In genomic region chr11:81420668-81421550, GRCh38 we compare ENCODE assay signal across 19 cellular contexts.
DNase-seq lines count a peak whose midpoint lies in the region; ATAC-seq and TF ChIP-seq lines count a peak whose summit lies in the region.
"Had no signal": no experiment of that assay in that cellular context is flagged by ENCODE, and none has a peak within 500 bp of the region (broad histone marks: within the 10 kb centered on the region; RNA-seq: fewer than 3 reads in every experiment).

No MANE protein-coding gene starts in this region.

- no peak for DNase-seq in left ventricle myocardium inferior
- DNase-seq in cardiac septum (ENCODE audit: low spot score) = no peak
- peak; percentile 48 for DNase-seq in ecto neural progenitor cell (ENCODE audit: low spot score)
- peak; percentile 5 for DNase-seq in left kidney (ENCODE audit: low read depth, low spot score)
- no peak for DNase-seq in stimulated activated naive B cell treated with anti-CD40 and anti-IgM and Interleukin-4, amounts not matched to agents 10 μg/mL and 1 μg/mL and 100 μg/mL, for 72 hours
- DNase-seq: ACHN; activated CD4-positive, alpha-beta T cell treated with anti-CD3 and anti-CD28 coated beads for 48 hours; activated effector memory CD4-positive, alpha-beta T cell treated with anti-CD3 and anti-CD28 coated beads, Interleukin-2, amount 50 U/mL, for 16 hours; CD4-positive, CD25-positive, alpha-beta regulatory T cell; NCI-H187 treated with DMSO at 0.1 percent for 48 hours; NCI-H446 treated with DMSO at 0.1 percent for 48 hours; retina; SK-N-SH; T1000 had no signal

- H3K36me3 ChIP-seq in left ventricle myocardium inferior = no peaks in the 10 kb centered on the region
- H3K36me3 ChIP-seq: upper lobe of left lung had no signal

- H3K4me1 ChIP-seq in left ventricle myocardium inferior = peaks cover 6% of the 10 kb centered on the region
- H3K4me1 ChIP-seq: upper lobe of left lung had no signal

- H3K4me3 ChIP-seq in left ventricle myocardium inferior = no peak overlapping the region
- H3K4me3 ChIP-seq: upper lobe of left lung had no signal

- H3K27me3 Mint-ChIP-seq in stimulated activated naive B cell treated with anti-CD40 and anti-IgM and Interleukin-4, amounts not matched to agents 10 μg/mL and 1 μg/mL and 100 μg/mL, for 72 hours = no peaks in the 10 kb centered on the region
- H3K27me3 Mint-ChIP-seq: CD4-positive, CD25-positive, alpha-beta regulatory T cell; stimulated activated naive CD8-positive, alpha-beta T cell treated with anti-CD3 and anti-CD28 coated beads, Interleukin-15, Interleukin-2, amounts not matched to agents 100 ng/mL and 50 ng/mL, for 24 hours had no signal

- H3K9me3 ChIP-seq in left ventricle myocardium inferior (replicated peaks) = no peaks in the 10 kb centered on the region
- H3K9me3 ChIP-seq: SK-N-SH, upper lobe of left lung had no signal

- no peaks in the 10 kb centered on the region for H3K27me3 ChIP-seq in left ventricle myocardium inferior (ENCODE audit: low read depth)
- H3K27me3 ChIP-seq: upper lobe of left lung had no signal

- peak overlapping the region; percentile 20 for H3K27ac ChIP-seq in left ventricle myocardium inferior (replicated peaks)
- H3K27ac ChIP-seq: upper lobe of left lung had no signal

- no peaks in the 10 kb centered on the region for H3K36me3 Mint-ChIP-seq in stimulated activated naive B cell treated with anti-CD40 and anti-IgM and Interleukin-4, amounts not matched to agents 10 μg/mL and 1 μg/mL and 100 μg/mL, for 72 hours
- H3K36me3 Mint-ChIP-seq: CD4-positive, CD25-positive, alpha-beta regulatory T cell had no signal

- H3K4me3 Mint-ChIP-seq in stimulated activated naive B cell treated with anti-CD40 and anti-IgM and Interleukin-4, amounts not matched to agents 10 μg/mL and 1 μg/mL and 100 μg/mL, for 72 hours = no peak overlapping the region
- H3K4me3 Mint-ChIP-seq: CD4-positive, CD25-positive, alpha-beta regulatory T cell; stimulated activated naive CD8-positive, alpha-beta T cell treated with anti-CD3 and anti-CD28 coated beads, Interleukin-15, Interleukin-2, amounts not matched to agents 100 ng/mL and 50 ng/mL, for 24 hours had no signal

- intact Hi-C loops in left ventricle myocardium inferior (cut with micrococcal nuclease) = no loop called here
- intact Hi-C loops in cardiac septum (cut with DNase I) = no loop called here

- no peak for ATAC-seq in HG03039 (IDR thresholded peaks at IDR 0.05; ENCODE audit: unreplicated experiment)
- ATAC-seq in stimulated activated naive B cell treated with anti-CD40 and anti-IgM and Interleukin-4, amounts not matched to agents 10 μg/mL and 1 μg/mL and 100 μg/mL, for 72 hours (replicated peaks) = no peak
- ATAC-seq in GM18909 (IDR thresholded peaks at IDR 0.05; ENCODE audit: poor library complexity, unreplicated experiment) = no peak
- no peak for ATAC-seq in GM19467 (IDR thresholded peaks at IDR 0.05; ENCODE audit: unreplicated experiment)

- no peaks in the 10 kb centered on the region for H3K4me1 Mint-ChIP-seq in stimulated activated naive B cell treated with anti-CD40 and anti-IgM and Interleukin-4, amounts not matched to agents 10 μg/mL and 1 μg/mL and 100 μg/mL, for 72 hours
- H3K4me1 Mint-ChIP-seq: CD4-positive, CD25-positive, alpha-beta regulatory T cell had no signal

- H3K9me3 Mint-ChIP-seq in stimulated activated naive B cell treated with anti-CD40 and anti-IgM and Interleukin-4, amounts not matched to agents 10 μg/mL and 1 μg/mL and 100 μg/mL, for 72 hours = no peaks in the 10 kb centered on the region
- H3K9me3 Mint-ChIP-seq: stimulated activated naive CD8-positive, alpha-beta T cell treated with anti-CD3 and anti-CD28 coated beads, Interleukin-15, Interleukin-2, amounts not matched to agents 100 ng/mL and 50 ng/mL, for 24 hours had no signal

- TF ChIP-seq CTCF in left ventricle myocardium inferior (IDR thresholded peaks at IDR 0.05; ENCODE audit: borderline replicate concordance) = peak; percentile 33

- no peak overlapping the region for H3K27ac Mint-ChIP-seq in stimulated activated naive B cell treated with anti-CD40 and anti-IgM and Interleukin-4, amounts not matched to agents 10 μg/mL and 1 μg/mL and 100 μg/mL, for 72 hours
- H3K27ac Mint-ChIP-seq: CD4-positive, CD25-positive, alpha-beta regulatory T cell; stimulated activated naive CD8-positive, alpha-beta T cell treated with anti-CD3 and anti-CD28 coated beads, Interleukin-15, Interleukin-2, amounts not matched to agents 100 ng/mL and 50 ng/mL, for 24 hours had no signal

Comparison
In these comparisons a context has a peak if more than half of its experiments do, and no peak if none do; other contexts are left out.
1. DNase-seq: peak in ecto neural progenitor cell (single experiment) and left kidney (single experiment); none in left ventricle myocardium inferior (single experiment), cardiac septum (single experiment) and stimulated activated naive B cell treated with anti-CD40 and anti-IgM and Interleukin-4, amounts not matched to agents 10 μg/mL and 1 μg/mL and 100 μg/mL, for 72 hours (single experiment).